1 cellular context compared by ENCODE assay signal in the genomic region with DNA sequence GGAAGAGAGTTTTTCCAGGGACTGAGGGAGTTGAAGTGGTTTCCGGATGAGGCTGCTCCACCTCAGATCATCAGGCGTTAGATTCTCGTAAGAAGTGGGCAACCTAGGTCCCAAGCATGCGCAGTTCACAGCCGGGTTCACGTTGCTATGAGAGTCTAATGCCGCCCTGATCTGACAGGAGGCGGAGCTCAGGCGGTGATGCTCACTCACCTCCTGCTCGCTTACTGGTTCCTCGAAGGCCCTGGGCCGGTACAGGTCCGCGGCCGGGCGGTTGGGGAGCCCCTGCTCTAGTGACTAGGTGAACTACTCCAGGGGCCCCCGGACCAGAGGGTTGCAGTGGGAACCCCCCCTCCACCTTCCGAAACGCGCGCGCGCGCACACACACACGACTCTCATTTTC.
A peak's percentile ranks its signal among the peaks of the same experiment; 100 is the strongest.
TF ChIP-seq lines count a peak whose summit lies in the region.

No MANE protein-coding gene starts in this region.

TF ChIP-seq in HepG2, 621 proteins besides CTCF, POLR2A, EP300 and RAD21:
- TF ChIP-seq HES4 (CRISPR knock-in tag; IDR thresholded peaks at IDR 0.05; ENCODE audit: borderline replicate concordance), result 0 out of 2 replicates have a peak, but pooled peaks have one; percentile 5
- TF ChIP-seq ZNF136 (CRISPR knock-in tag; IDR thresholded peaks at IDR 0.05; ENCODE audit: low read depth), result no peak
TF ChIP-seq in HepG2: peak in this region for 1.
